In genomic region chr3:97967966-97968365, GRCh38 we compare ENCODE assay signal across 19 cellular contexts. TPM values are rescaled to one million over a fixed set of nuclear protein-coding genes. Genes with fewer than 3 reads are reported as not detected.
DNase-seq lines count a peak whose midpoint lies in the region; ATAC-seq, FAIRE-seq and TF ChIP-seq lines count a peak whose summit lies in the region.
"Had no signal": no experiment of that assay in that cellular context is flagged by ENCODE, and none has a peak within 500 bp of the region (broad histone marks: within the 10 kb centered on the region; RNA-seq: fewer than 3 reads in every experiment).

No MANE protein-coding gene starts in this region.

- peak; percentile 46; the same call in 2 of the 3 replicates for ATAC-seq in K562
- no peak for ATAC-seq in gastrocnemius medialis
- ATAC-seq in GM19324 (IDR thresholded peaks at IDR 0.05; ENCODE audit: low FRiP score, unreplicated experiment), result no peak
- ATAC-seq: activated T-cell treated with anti-CD3 and anti-CD28 coated beads, Interleukin-2, amount 50 U/mL, for 4 hours; left cardiac atrium; right cardiac atrium; upper lobe of right lung had no signal

- no peak for TF ChIP-seq EP300 in K562 (IDR thresholded peaks at IDR 0.05; ENCODE audit: low read length)

- H3K9ac ChIP-seq in Loucy (ENCODE audit: low read depth, low read length, poor library complexity, severe bottlenecking) (no peak overlapping the region), K562 (ENCODE audit: insufficient read depth in 1 of 2, low read depth in 2 of 2, low read length in 2 of 2) (no peak overlapping the region), neural progenitor cell (no peak overlapping the region)

- no TSS peak for BruUV-seq in K562 (replicated peaks; lab: Mats Ljungman, UMichigan)

- H3K4me3 ChIP-seq in Loucy (ENCODE audit: low read length, poor library complexity, severe bottlenecking), result no peak overlapping the region
- no peak overlapping the region for H3K4me3 ChIP-seq in K562
- no peak overlapping the region for H3K4me3 ChIP-seq in neural progenitor cell
- no peak overlapping the region for H3K4me3 ChIP-seq in gastrocnemius medialis
- H3K4me3 ChIP-seq: upper lobe of right lung had no signal

- no peaks in the 10 kb centered on the region for H3K9me3 ChIP-seq in Loucy (ENCODE audit: insufficient read depth, low read depth, low read length)
- H3K9me3 ChIP-seq in K562 (replicated peaks; ENCODE audit: control insufficient read depth, insufficient read depth, low read depth, low read length), result no peaks in the 10 kb centered on the region
- no peaks in the 10 kb centered on the region for H3K9me3 ChIP-seq in neural progenitor cell (ENCODE audit: low read depth)
- no peaks in the 10 kb centered on the region for H3K9me3 ChIP-seq in gastrocnemius medialis
- H3K9me3 ChIP-seq: neutrophil, upper lobe of right lung had no signal

- TF ChIP-seq RAD21 in K562 (CRISPR knock-in tag; conservative IDR thresholded peaks at IDR 0.05 in 1 of 2, IDR thresholded peaks at IDR 0.05 in 1 of 2), result peak in 1 of 2 experiments; percentile 47; a peak in 2 of 4 replicates

- H3K27me3 Mint-ChIP-seq in T-helper 1 cell treated with Interleukin-12 subunit alpha and Interleukin-12 subunit beta and Interleukin-4 antibody, amounts not matched to agents 30 μg/mL and 1 μg/mL, for 36 hours (ENCODE audit: low read depth), result no peaks in the 10 kb centered on the region
- peaks cover 6% of the 10 kb centered on the region for H3K27me3 Mint-ChIP-seq in neural progenitor cell (ENCODE audit: insufficient read depth, low read depth)
- H3K27me3 Mint-ChIP-seq: activated CD4-positive, alpha-beta T cell treated with anti-CD3 and anti-CD28 coated beads, Interleukin-2, amount 10 ng/mL, durations not matched to agents 7 days and 5 days; CD4-positive, CD25-positive, alpha-beta regulatory T cell; stimulated activated naive CD8-positive, alpha-beta T cell treated with anti-CD3 and anti-CD28 coated beads, Interleukin-15, Interleukin-2, amounts not matched to agents 100 ng/mL and 50 ng/mL, for 24 hours had no signal

- peaks cover 55% of the 10 kb centered on the region for H3K4me1 ChIP-seq in Loucy (ENCODE audit: insufficient read depth, low read length, poor library complexity, severe bottlenecking)
- peaks cover 0 to 11% of the 10 kb centered on the region in 2 experiments; a peak in 4 of 5 replicates for H3K4me1 ChIP-seq in K562 (replicated peaks in 1 of 2; ENCODE audit: control insufficient read depth in 2 of 2, insufficient read depth in 2 of 2, low read length in 2 of 2)
- no peaks in the 10 kb centered on the region for H3K4me1 ChIP-seq in neural progenitor cell
- H3K4me1 ChIP-seq in gastrocnemius medialis, result peaks cover 32 to 39% of the 10 kb centered on the region in 2 donors

- H2AFZ ChIP-seq in Loucy (ENCODE audit: low read length), result no peak overlapping the region
- H2AFZ ChIP-seq in K562 (ENCODE audit: low read depth, low read length), result no peak overlapping the region
- H2AFZ ChIP-seq in neural progenitor cell (replicated peaks), result no peak overlapping the region

- H4K20me1 ChIP-seq in Loucy (ENCODE audit: insufficient read depth, low read length, poor library complexity, severe bottlenecking), result peaks cover 5% of the 10 kb centered on the region
- H4K20me1 ChIP-seq in K562 (replicated peaks; ENCODE audit: control insufficient read depth, insufficient read depth, low read length), result no peaks in the 10 kb centered on the region
- no peaks in the 10 kb centered on the region for H4K20me1 ChIP-seq in neural progenitor cell (ENCODE audit: low read depth)

- POLR2A ChIA-PET in K562 (lab: Yijun Ruan, JAX), result interaction anchor here (1.0 kb wide), 1 partner anchor 9 kb away, joined by 3 read pairs; no protein-coding TSS in a partner anchor

- FAIRE-seq in K562 (lab: Jason Lieb, UNC), result no peak

- H3K4me1 Mint-ChIP-seq in T-helper 1 cell treated with Interleukin-12 subunit alpha and Interleukin-12 subunit beta and Interleukin-4 antibody, amounts not matched to agents 30 μg/mL and 1 μg/mL, for 36 hours (ENCODE audit: low read depth), result peaks cover 72% of the 10 kb centered on the region
- peaks cover 7% of the 10 kb centered on the region for H3K4me1 Mint-ChIP-seq in neural progenitor cell

- no peaks in the 10 kb centered on the region for H3K9me3 Mint-ChIP-seq in T-helper 1 cell treated with Interleukin-12 subunit alpha and Interleukin-12 subunit beta and Interleukin-4 antibody, amounts not matched to agents 30 μg/mL and 1 μg/mL, for 36 hours
- H3K9me3 Mint-ChIP-seq in neural progenitor cell, result no peaks in the 10 kb centered on the region
- H3K9me3 Mint-ChIP-seq: activated CD4-positive, alpha-beta T cell treated with anti-CD3 and anti-CD28 coated beads, Interleukin-2, amount 10 ng/mL, durations not matched to agents 7 days and 5 days; activated T-cell treated with anti-CD3 and anti-CD28 coated beads, Interleukin-2, amount 50 U/mL, for 4 hours; CD4-positive, CD25-positive, alpha-beta regulatory T cell; stimulated activated naive CD8-positive, alpha-beta T cell treated with anti-CD3 and anti-CD28 coated beads, Interleukin-15, Interleukin-2, amounts not matched to agents 100 ng/mL and 50 ng/mL, for 24 hours had no signal

- H3K27ac Mint-ChIP-seq in T-helper 1 cell treated with Interleukin-12 subunit alpha and Interleukin-12 subunit beta and Interleukin-4 antibody, amounts not matched to agents 30 μg/mL and 1 μg/mL, for 36 hours, result peak overlapping the region; percentile 78
- H3K27ac Mint-ChIP-seq in neural progenitor cell, result no peak overlapping the region
- H3K27ac Mint-ChIP-seq: stimulated activated naive CD8-positive, alpha-beta T cell treated with anti-CD3 and anti-CD28 coated beads, Interleukin-15, Interleukin-2, amounts not matched to agents 100 ng/mL and 50 ng/mL, for 24 hours had no signal

- H3F3A ChIP-seq in Loucy (ENCODE audit: low read depth) (no peaks in the 10 kb centered on the region), neural progenitor cell (ENCODE audit: low read depth) (no peaks in the 10 kb centered on the region)

- DNase-seq in T-helper 1 cell (no peak), K562 (ENCODE audit: extremely low read depth in 1 of 4, low spot score in 3 of 4) (peak; percentile 12 to 20 (median 16)), neural progenitor cell (ENCODE audit: low spot score) (peak; percentile 16), NCI-H2196 (lab: John Stamatoyannopoulos, UW; ENCODE audit: unreplicated experiment) (no peak), gastrocnemius medialis (no peak)
- DNase-seq: activated T-cell treated with anti-CD3 and anti-CD28 coated beads, Interleukin-2, amount 50 U/mL, for 4 hours; cerebellar nuclear complex; left cardiac atrium; NCI-H2029; NCI-H524; upper lobe of right lung had no signal

- H3K79me2 ChIP-seq in Loucy (ENCODE audit: insufficient read depth, low read length) (peaks cover 20% of the 10 kb centered on the region; the same call in 1 of the 2 replicates), K562 (ENCODE audit: control insufficient read depth, insufficient read depth, low read length) (peaks cover 49% of the 10 kb centered on the region), neural progenitor cell (ENCODE audit: low read depth) (no peaks in the 10 kb centered on the region)

- no peaks in the 10 kb centered on the region for H3K36me3 ChIP-seq in Loucy (ENCODE audit: insufficient read depth, low read length)
- peaks cover 20% of the 10 kb centered on the region; the same call in 1 of the 3 replicates for H3K36me3 ChIP-seq in K562 (ENCODE audit: control insufficient read depth, insufficient read depth, low read length)
- H3K36me3 ChIP-seq in neural progenitor cell, result no peaks in the 10 kb centered on the region
- H3K36me3 ChIP-seq in gastrocnemius medialis, result no peaks in the 10 kb centered on the region
- H3K36me3 ChIP-seq: neutrophil had no signal

- H3K36me3 Mint-ChIP-seq in T-helper 1 cell treated with Interleukin-12 subunit alpha and Interleukin-12 subunit beta and Interleukin-4 antibody, amounts not matched to agents 30 μg/mL and 1 μg/mL, for 36 hours (ENCODE audit: low read depth), result peaks cover 50% of the 10 kb centered on the region
- peaks cover 12% of the 10 kb centered on the region for H3K36me3 Mint-ChIP-seq in neural progenitor cell

- WGBS in K562 (ENCODE audit: insufficient coverage, low coverage, missing lambda C conversion rate), result 87% methylated on average over 8 of the region's 8 CpGs

- H3K4me3 Mint-ChIP-seq in T-helper 1 cell treated with Interleukin-12 subunit alpha and Interleukin-12 subunit beta and Interleukin-4 antibody, amounts not matched to agents 30 μg/mL and 1 μg/mL, for 36 hours, result peak overlapping the region; percentile 70
- H3K4me3 Mint-ChIP-seq in neural progenitor cell, result no peak overlapping the region
- H3K4me3 Mint-ChIP-seq: stimulated activated naive CD8-positive, alpha-beta T cell treated with anti-CD3 and anti-CD28 coated beads, Interleukin-15, Interleukin-2, amounts not matched to agents 100 ng/mL and 50 ng/mL, for 24 hours had no signal

- no peak for TF ChIP-seq POLR2A in K562 (conservative IDR thresholded peaks at IDR 0.05)
- no peak for TF ChIP-seq POLR2A in gastrocnemius medialis (IDR thresholded peaks at IDR 0.05)

- H3K9me2 ChIP-seq in Loucy (replicated peaks; ENCODE audit: low read depth, low read length), result no peaks in the 10 kb centered on the region

- H3K27me3 ChIP-seq in Loucy (ENCODE audit: insufficient read depth, low read length, poor library complexity, severe bottlenecking) (no peaks in the 10 kb centered on the region), K562 (ENCODE audit: control insufficient read depth in 2 of 2, insufficient read depth in 2 of 2, low read length in 2 of 2) (no peaks in the 10 kb centered on the region), neural progenitor cell (peaks cover 15% of the 10 kb centered on the region), gastrocnemius medialis (no peaks in the 10 kb centered on the region)
- H3K27me3 ChIP-seq: upper lobe of right lung had no signal

- in situ Hi-C loops in K562 (cut with MboI) (no loop called here), gastrocnemius medialis (cut with MboI; ENCODE audit: low sequenced_read_pairs in 4 of 4) (no loop called here)

- intact Hi-C loops in K562 (cut with micrococcal nuclease) (no loop called here), gastrocnemius medialis (cut with DNase I; ENCODE audit: low total_unique reads) (no loop called here)

- CTCF ChIA-PET in K562 (lab: Yijun Ruan, JAX; ENCODE audit: low intra/inter-chr PET ratio), result no interaction called here

- peak overlapping the region; percentile 96 for H3K4me2 ChIP-seq in Loucy (ENCODE audit: low read depth, low read length, poor library complexity, severe bottlenecking)
- no peak overlapping the region for H3K4me2 ChIP-seq in K562 (ENCODE audit: insufficient read depth, low read length)
- H3K4me2 ChIP-seq in neural progenitor cell, result no peak overlapping the region

- H3K27ac ChIP-seq in K562 (ENCODE audit: extremely low read depth, low read depth, low read length) (no peak overlapping the region), neural progenitor cell (no peak overlapping the region), gastrocnemius medialis (peak overlapping the region in 1 of 4 donors; percentile 6)
- H3K27ac ChIP-seq: neutrophil, upper lobe of right lung had no signal

- TF ChIP-seq CTCF in Loucy (conservative IDR thresholded peaks at IDR 0.05; ENCODE audit: low read length) (0 out of 2 replicates have a peak, but pooled peaks have one; percentile 18), K562 (IDR thresholded peaks at IDR 0.05 in 2 of 3, conservative IDR thresholded peaks at IDR 0.05 in 1 of 3; ENCODE audit: insufficient read depth in 2 of 3, low read depth in 1 of 3, low read length in 3 of 3) (peak; percentile 25 to 35 (median 29); a peak in 4 of 6 replicates), neural progenitor cell (IDR thresholded peaks at IDR 0.05) (peak; percentile 40), gastrocnemius medialis (IDR thresholded peaks at IDR 0.05 in 4 of 5, conservative IDR thresholded peaks at IDR 0.05 in 1 of 5) (no peak)

- no peaks in the 10 kb centered on the region for H3K9me1 ChIP-seq in K562 (ENCODE audit: control insufficient read depth, insufficient read depth, low read length)

RNA-seq across cellular contexts. Expression of gene RIOX2, which starts 4.3 kb away (rescaled TPM):
- total RNA-seq in K562 (2011; cell fraction: chromatin; rRNA removed; ENCODE audit: low replicate concordance), result 23.9 and 30.1 TPM in 2 replicates
- total RNA-seq in K562 (2011; cell fraction: nucleolus; rRNA removed), result 16.3 and 16.6 TPM in 2 replicates
- 24.0 and 28.6 TPM in 2 replicates for total RNA-seq in K562 (2011; cell fraction: nucleoplasm; rRNA removed)
- 25.1 and 29.8 TPM in 2 replicates for total RNA-seq in K562 (2014; rRNA removed)
- 33.3 and 35.0 TPM in 2 replicates for total RNA-seq in K562 (2014; rRNA removed; fragmentation: Illumina TruSeq; extraction: Trizol)
- 29.3 and 33.1 TPM in 2 replicates for total RNA-seq in K562 (2015; rRNA removed; fragmentation: Illumina TruSeq; extraction: Trizol)
- total RNA-seq in K562 (2021), result 22.2 and 24.0 TPM in 2 replicates
- polyA plus RNA-seq in K562 (2011; rRNA removed), result 21.1 and 33.7 TPM in 2 replicates
- 11.2 and 13.9 TPM in 2 replicates for polyA plus RNA-seq in K562 (2011; cell fraction: cytosol; rRNA removed)
- polyA plus RNA-seq in K562 (2011; cell fraction: nucleus; rRNA removed), result 23.2 and 23.7 TPM in 2 replicates
- 12.8 and 18.1 TPM in 2 replicates for polyA plus RNA-seq in K562 (2012)
- polyA plus RNA-seq in K562 (2014; fragmentation: Illumina TruSeq; extraction: Trizol), result 25.9 and 31.3 TPM in 2 replicates
- 10 to 100 TPM; 32.6 to 56.0 TPM for polyA plus RNA-seq in K562 (2014; fragmentation: Nextera tagmentation; extraction: Ambion mirVana)
- 23.6 and 31.2 TPM in 2 replicates for polyA plus RNA-seq in K562 (2014; rRNA removed)
- 32.1 and 38.1 TPM in 2 replicates for polyA minus RNA-seq in K562 (2011; rRNA and poly(A)+ RNA removed)
- 9.2 and 19.4 TPM in 2 replicates for polyA minus RNA-seq in K562 (2011; cell fraction: cytosol; rRNA and poly(A)+ RNA removed)
- 29.9 and 32.2 TPM in 2 replicates for polyA minus RNA-seq in K562 (2011; cell fraction: nucleus; rRNA and poly(A)+ RNA removed)
- total RNA-seq in neural progenitor cell (ENCODE audit: low replicate concordance), result 10.4 TPM in 2 replicates
- total RNA-seq in gastrocnemius medialis, result 10 to 100 TPM; 27.4 to 57.3 (median 49.6) TPM

Comparison
In these comparisons a context has a peak if more than half of its experiments do, and no peak if none do; other contexts are left out.
1. DNase-seq: peak in K562 (4 of 4) and neural progenitor cell (single experiment); none in T-helper 1 cell (0 of 5), NCI-H2196 (single experiment) and gastrocnemius medialis (0 of 2).
2. CTCF ChIP-seq: peak in Loucy (single experiment), K562 (3 of 3) and neural progenitor cell (single experiment); none in gastrocnemius medialis (0 of 5).